In the genomic region with DNA sequence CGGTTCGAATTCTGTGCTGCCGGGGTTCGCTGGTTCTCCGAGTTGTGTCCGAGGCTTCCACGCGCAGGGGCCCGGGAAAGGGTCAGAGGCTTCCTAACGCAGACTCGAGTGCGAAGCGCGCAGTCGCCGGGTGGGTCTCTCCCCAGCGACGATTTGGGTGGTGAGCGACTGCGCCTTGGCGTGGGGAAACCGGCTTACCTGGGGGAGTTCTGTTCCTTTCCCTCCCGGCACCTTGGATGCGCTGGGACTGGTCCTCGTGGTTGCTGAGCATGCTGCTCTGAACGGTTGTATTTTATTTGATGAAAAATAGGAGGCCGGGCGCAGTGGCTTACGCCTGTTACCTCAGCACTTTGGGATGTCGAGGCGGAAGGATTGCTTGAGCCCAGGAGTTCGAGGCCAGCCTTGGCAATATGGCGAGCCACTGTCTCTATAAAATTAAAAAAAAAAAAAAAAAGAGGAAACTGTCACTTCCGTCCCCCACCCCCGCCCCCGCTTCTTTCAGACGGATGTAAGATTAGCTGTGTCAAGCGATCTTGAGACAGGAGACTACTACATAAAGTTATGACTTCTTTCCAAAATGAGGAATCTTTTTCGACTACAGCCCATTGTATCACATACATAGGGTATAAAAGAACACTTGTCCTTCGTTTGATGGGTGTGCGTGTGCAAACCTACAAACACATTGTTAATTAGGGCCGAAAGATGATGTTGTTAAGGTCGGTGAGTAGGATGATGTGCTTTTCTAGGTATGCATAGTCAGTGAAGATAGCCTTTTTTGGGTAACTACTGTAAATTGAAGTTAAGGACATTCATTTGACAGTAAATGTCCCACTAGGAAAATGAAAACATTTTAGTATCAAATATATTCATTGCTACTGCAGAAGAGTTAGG, we compare ENCODE assay signal across 8 cellular contexts. TPM values are rescaled to one million over a fixed set of nuclear protein-coding genes. Genes with fewer than 3 reads are reported as not detected.
A peak's percentile ranks its signal among the peaks of the same experiment; 100 is the strongest.
DNase-seq lines count a peak whose midpoint lies in the region; ATAC-seq and TF ChIP-seq lines count a peak whose summit lies in the region.

Gene CCDC18 (plus strand): TSS at position 2 of the 891 bp plus-strand sequence. CDS start 2,638 bp downstream, outside the sequence.

- peak; percentile 27 to 44 (median 34) for DNase-seq in activated CD4-positive, CD25-positive, alpha-beta regulatory T cell (lab: John Stamatoyannopoulos, UW)
- no peak for DNase-seq in activated CD4-positive, CD25-positive, alpha-beta regulatory T cell treated with anti-CD3 and anti-CD28 coated beads, Interleukin-2, amount 50 U/mL, for 72 hours
- peak; percentile 22 for DNase-seq in NT2/D1 (ENCODE audit: low read depth, low spot score)
- peak; percentile 29 for DNase-seq in activated gamma-delta T cell treated with anti-CD3 and anti-CD28 coated beads, Interleukin-2, amount 50 U/mL, for 16 hours (ENCODE audit: low read depth)
- DNase-seq in hepatocyte (ENCODE audit: low spot score): no peak
- peak; percentile 68 for DNase-seq in stimulated activated CD4-positive, alpha-beta T cell treated with anti-CD3 and anti-CD28 coated beads, Interleukin-15, amount 100 ng/mL, for 24 hours
- DNase-seq in midbrain (lab: John Stamatoyannopoulos, UW): no peak

- H3K9ac ChIP-seq in NT2/D1 (ENCODE audit: insufficient read length, low read depth): peak within 1 kb of the TSS; percentile 98

- H3K4me1 ChIP-seq in NT2/D1 (ENCODE audit: insufficient read depth, insufficient read length) (no peaks in the 10 kb centered on the region), hepatocyte (ENCODE audit: insufficient read depth) (peaks cover 7% of the 10 kb centered on the region)

- peak within 1 kb of the TSS; percentile 91 for H2AFZ ChIP-seq in hepatocyte

- H4K20me1 ChIP-seq in hepatocyte (ENCODE audit: insufficient read depth, poor library complexity, severe bottlenecking): peaks cover 16% of the 10 kb centered on the region

- H3K9me2 ChIP-seq in hepatocyte (replicated peaks; ENCODE audit: insufficient read depth): no peaks in the 10 kb centered on the region

- H3K79me2 ChIP-seq in hepatocyte: peaks cover 52% of the 10 kb centered on the region

- 4% methylated on average over 40 of the region's 43 CpGs for WGBS in hepatocyte (ENCODE audit: low lambda C conversion rate, missing lambda C conversion rate)

- H3K9me3 ChIP-seq in NT2/D1 (ENCODE audit: insufficient read depth, low read length): no peaks in the 10 kb centered on the region
- H3K9me3 ChIP-seq in hepatocyte (ENCODE audit: low read depth): no peaks in the 10 kb centered on the region

- peaks cover 17% of the 10 kb centered on the region for H3K36me3 ChIP-seq in NT2/D1 (ENCODE audit: insufficient read depth, insufficient read length, low read length)
- H3K36me3 ChIP-seq in hepatocyte (replicated peaks; ENCODE audit: insufficient read depth, low read depth): no peaks in the 10 kb centered on the region

- peak within 1 kb of the TSS; percentile 88 for H3K4me2 ChIP-seq in hepatocyte

- TF ChIP-seq CTCF in hepatocyte (IDR thresholded peaks at IDR 0.05; ENCODE audit: poor library complexity): no peak

- H3K27ac ChIP-seq in hepatocyte: peak within 1 kb of the TSS; percentile 97

- ATAC-seq in HG02678 (IDR thresholded peaks at IDR 0.05; ENCODE audit: unreplicated experiment): peak; percentile 4

- peak within 1 kb of the TSS; percentile 98 for H3K4me3 ChIP-seq in NT2/D1 (ENCODE audit: insufficient read length, low read depth)
- peak within 1 kb of the TSS; percentile 80 for H3K4me3 ChIP-seq in hepatocyte

- H3K27me3 ChIP-seq in NT2/D1 (ENCODE audit: insufficient read depth, insufficient read length): no peaks in the 10 kb centered on the region
- no peaks in the 10 kb centered on the region for H3K27me3 ChIP-seq in hepatocyte

RNA-seq across cellular contexts. Expression of gene CCDC18, which starts in this region (rescaled TPM):
- 4.9 and 5.5 TPM in 2 replicates for total RNA-seq in hepatocyte
- polyA plus RNA-seq in hepatocyte: 5.0 and 6.8 TPM in 2 replicates

Comparison
In these comparisons a context has a peak if more than half of its experiments do, and no peak if none do; other contexts are left out.
1. DNase-seq: peak in activated CD4-positive, CD25-positive, alpha-beta regulatory T cell (4 of 4), NT2/D1 (single experiment), activated gamma-delta T cell treated with anti-CD3 and anti-CD28 coated beads, Interleukin-2, amount 50 U/mL, for 16 hours (single experiment) and stimulated activated CD4-positive, alpha-beta T cell treated with anti-CD3 and anti-CD28 coated beads, Interleukin-15, amount 100 ng/mL, for 24 hours (single experiment); none in activated CD4-positive, CD25-positive, alpha-beta regulatory T cell treated with anti-CD3 and anti-CD28 coated beads, Interleukin-2, amount 50 U/mL, for 72 hours (single experiment), hepatocyte (single experiment) and midbrain (single experiment).